6 cellular contexts compared by ENCODE assay signal in genomic region chr16:59331708-59332107, GRCh38.
DNase-seq lines count a peak whose midpoint lies in the region; FAIRE-seq and TF ChIP-seq lines count a peak whose summit lies in the region.
"Not testable (repeated sequence)": the region's sequence is repeated elsewhere in the genome, so short reads cannot be mapped to it uniquely, and the experiment has no call there.

No MANE protein-coding gene starts in this region.

- peaks cover 10% of the 10 kb centered on the region for H3K4me1 Mint-ChIP-seq in astrocyte (ENCODE audit: low read depth, unreplicated experiment)
- not testable (repeated sequence) for H3K4me1 Mint-ChIP-seq in stimulated activated naive CD8-positive, alpha-beta T cell treated with anti-CD3 and anti-CD28 coated beads, Interleukin-15, Interleukin-2, amounts not matched to agents 100 ng/mL and 50 ng/mL, for 24 hours (ENCODE audit: low read depth)

- not testable (repeated sequence) for H3K4me3 ChIP-seq in GM12865 (ENCODE audit: low read depth, low read length); MM.1S (ENCODE audit: low read length); astrocyte (ENCODE audit: insufficient read depth, low read depth, low read length); bronchial epithelial cell (ENCODE audit: low read depth, low read length)

- H3K9me3 Mint-ChIP-seq in astrocyte (ENCODE audit: unreplicated experiment), result not testable (repeated sequence)
- peaks cover 13% of the 10 kb centered on the region for H3K9me3 Mint-ChIP-seq in stimulated activated naive CD8-positive, alpha-beta T cell treated with anti-CD3 and anti-CD28 coated beads, Interleukin-15, Interleukin-2, amounts not matched to agents 100 ng/mL and 50 ng/mL, for 24 hours

- not testable (repeated sequence) for H3K4me1 ChIP-seq in MM.1S (ENCODE audit: low read length); astrocyte (ENCODE audit: insufficient read depth, low read length)

- not testable (repeated sequence) for H4K20me1 ChIP-seq in MM.1S (ENCODE audit: insufficient read depth, low read length); astrocyte (ENCODE audit: insufficient read depth, low read length)

- not testable (repeated sequence) for H3K79me2 ChIP-seq in MM.1S (ENCODE audit: low read length); astrocyte (ENCODE audit: insufficient read depth, low read length)

- not testable (repeated sequence) for H3K36me3 ChIP-seq in MM.1S (replicated peaks; ENCODE audit: insufficient read depth, low read length); astrocyte (ENCODE audit: insufficient read depth, low read length); bronchial epithelial cell (ENCODE audit: control insufficient read depth, insufficient read depth, low read length)

- H3K27me3 ChIP-seq in MM.1S (replicated peaks; ENCODE audit: insufficient read depth, low read length), result peaks cover 36% of the 10 kb centered on the region
- not testable (repeated sequence) for H3K27me3 ChIP-seq in astrocyte (ENCODE audit: insufficient read depth, low read length); bronchial epithelial cell (ENCODE audit: control insufficient read depth, insufficient read depth, low read length)

- H3K4me2 ChIP-seq in MM.1S (ENCODE audit: low read depth, low read length); astrocyte (ENCODE audit: low read length): not testable (repeated sequence)

- H3K9me3 ChIP-seq in MM.1S (replicated peaks; ENCODE audit: insufficient read depth, low read length); astrocyte (ENCODE audit: insufficient read depth, low read depth, low read length): not testable (repeated sequence)

- not testable (repeated sequence) for H3K9me2 ChIP-seq in MM.1S (replicated peaks; ENCODE audit: insufficient read depth, low read length)

- not testable (repeated sequence) for H3K27ac Mint-ChIP-seq in astrocyte (ENCODE audit: unreplicated experiment); stimulated activated naive CD8-positive, alpha-beta T cell treated with anti-CD3 and anti-CD28 coated beads, Interleukin-15, Interleukin-2, amounts not matched to agents 100 ng/mL and 50 ng/mL, for 24 hours

- not testable (repeated sequence) for H3K36me3 Mint-ChIP-seq in astrocyte (ENCODE audit: low read depth, unreplicated experiment); stimulated activated naive CD8-positive, alpha-beta T cell treated with anti-CD3 and anti-CD28 coated beads, Interleukin-15, Interleukin-2, amounts not matched to agents 100 ng/mL and 50 ng/mL, for 24 hours (ENCODE audit: low read depth)

- not testable (repeated sequence) for H3K27me3 Mint-ChIP-seq in astrocyte (ENCODE audit: low read depth, unreplicated experiment); stimulated activated naive CD8-positive, alpha-beta T cell treated with anti-CD3 and anti-CD28 coated beads, Interleukin-15, Interleukin-2, amounts not matched to agents 100 ng/mL and 50 ng/mL, for 24 hours

- DNase-seq in GM12865 (ENCODE audit: low read depth) (peak; percentile 24), MM.1S (peak; percentile 82)
- DNase-seq in activated T-cell treated with anti-CD3 and anti-CD28 coated beads, Interleukin-2, amount 50 U/mL, for 48 hours, result peak; percentile 13 to 17
- DNase-seq in astrocyte (ENCODE audit: low read depth); bronchial epithelial cell (ENCODE audit: low read depth): not testable (repeated sequence)

- FAIRE-seq in astrocyte (lab: Jason Lieb, UNC) (peak; percentile 45), bronchial epithelial cell (lab: Jason Lieb, UNC) (peak; percentile 77)

- not testable (repeated sequence) for H3K27ac ChIP-seq in MM.1S (ENCODE audit: low read length); astrocyte (ENCODE audit: low read depth, low read length)

- H2AFZ ChIP-seq in MM.1S (ENCODE audit: low read length); astrocyte (ENCODE audit: low read depth, low read length): not testable (repeated sequence)

- not testable (repeated sequence) for TF ChIP-seq CTCF in GM12865 (IDR thresholded peaks at IDR 0.05; ENCODE audit: insufficient read depth, low read depth, low read length, missing control alignments); MM.1S (IDR thresholded peaks at IDR 0.05; ENCODE audit: low read length); astrocyte (IDR thresholded peaks at IDR 0.05; ENCODE audit: insufficient read depth, low read depth, low read length); bronchial epithelial cell (IDR thresholded peaks at IDR 0.05; ENCODE audit: insufficient read depth, low read length, severe bottlenecking)

- H3K4me3 Mint-ChIP-seq in astrocyte (ENCODE audit: unreplicated experiment), result not testable (repeated sequence)
- peak overlapping the region; percentile 19 for H3K4me3 Mint-ChIP-seq in stimulated activated naive CD8-positive, alpha-beta T cell treated with anti-CD3 and anti-CD28 coated beads, Interleukin-15, Interleukin-2, amounts not matched to agents 100 ng/mL and 50 ng/mL, for 24 hours

- peaks cover 16% of the 10 kb centered on the region for H3F3A ChIP-seq in MM.1S (ENCODE audit: insufficient read depth, low read length)

- H3K9ac ChIP-seq in MM.1S (ENCODE audit: low read length); astrocyte (ENCODE audit: low read length): not testable (repeated sequence)
